In the genomic region with DNA sequence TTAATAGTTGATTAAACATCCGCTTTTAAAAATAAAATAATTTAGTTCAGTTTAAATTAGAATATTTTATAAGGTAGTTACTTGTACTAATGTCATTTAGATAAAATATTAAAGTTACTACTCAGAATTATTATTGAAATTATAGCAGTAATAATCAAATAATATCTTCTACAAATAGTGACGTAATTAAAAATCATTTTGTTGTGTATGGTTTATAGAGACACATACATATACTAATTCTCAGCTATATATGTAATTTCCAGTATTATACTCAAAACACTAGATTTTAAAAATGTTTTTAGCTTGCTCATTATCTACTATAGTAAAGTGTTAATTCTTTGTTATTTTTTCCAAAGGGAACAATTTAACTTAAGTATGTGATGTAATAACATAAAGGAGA, we compare ENCODE assay signal across 36 cellular contexts.
"Had no signal": no experiment of that assay in that cellular context is flagged by ENCODE, and none has a peak within 500 bp of the region (broad histone marks: within the 10 kb centered on the region; RNA-seq: fewer than 3 reads in every experiment).

No MANE protein-coding gene starts in this region.

- H3K9me3 ChIP-seq: MG63 had no signal

- DNase-seq: Karpas-422, Kasumi-1, MG63, MM.1S, MV-4-11, NCI-H1048, NCI-H1092, NCI-H1092 treated with DMSO at 0.1 percent for 48 hours, NCI-H1105, NCI-H1105 treated with DMSO at 0.1 percent for 48 hours, NCI-H1417, NCI-H1417 treated with DMSO at 0.1 percent for 48 hours, NCI-H1436, NCI-H1436 treated with DMSO at 0.1 percent for 48 hours, NCI-H146, NCI-H1694, NCI-H1694 treated with DMSO at 0.1 percent for 48 hours, NCI-H187, NCI-H187 treated with DMSO at 0.1 percent for 48 hours, NCI-H1930, NCI-H2029, NCI-H2029 treated with DMSO at 0.1 percent for 48 hours, NCI-H2081, NCI-H2081 treated with DMSO at 0.1 percent for 48 hours, NCI-H2107, NCI-H2171, NCI-H2171 treated with DMSO at 0.1 percent for 48 hours, NCI-H2227 treated with DMSO at 0.1 percent for 48 hours, NCI-H226, NCI-H345, NCI-H446, NCI-H446 treated with DMSO at 0.1 percent for 48 hours, NCI-H510A, NCI-H510A treated with DMSO at 0.1 percent for 48 hours, NCI-H524, NCI-H524 treated with DMSO at 0.1 percent for 48 hours had no signal

- H3K36me3 ChIP-seq: MG63 had no signal

- H3K4me3 ChIP-seq: MG63 had no signal

- H3K27me3 ChIP-seq: MG63 had no signal
